ENCODE assay signal across 30 cellular contexts in genomic region chr21:15149825-15150224, GRCh38.
"Had no signal": no experiment of that assay in that cellular context is flagged by ENCODE, and none has a peak within 500 bp of the region (broad histone marks: within the 10 kb centered on the region; RNA-seq: fewer than 3 reads in every experiment).

No MANE protein-coding gene starts in this region.

- H3K9me3 Mint-ChIP-seq: activated naive CD4-positive, alpha-beta T cell treated with anti-CD3 and anti-CD28 coated beads, Interleukin-2, amount 50 U/mL, for 24 hours; activated T-helper 2 cell treated with anti-CD3 and anti-CD28 coated beads, Interferon-gamma antibody, Interleukin-2, Interleukin-4, amounts not matched to agents 10 μg/mL and 5 μg/mL and 100 μg/mL, durations not matched to agents 14 hours and 24 hours and 36 hours had no signal

- H3K9me3 ChIP-seq: adrenal gland, body of pancreas, esophagus squamous epithelium, gastroesophageal sphincter had no signal

- H3K4me3 ChIP-seq: adrenal gland, body of pancreas, esophagus squamous epithelium, gastroesophageal sphincter had no signal

- H3K27ac ChIP-seq: adrenal gland, body of pancreas, epithelial cell of prostate, esophagus squamous epithelium, gastroesophageal sphincter, VCaP had no signal

- H3K27me3 ChIP-seq: adrenal gland, body of pancreas, gastroesophageal sphincter had no signal

- H3K4me1 ChIP-seq: adrenal gland, esophagus squamous epithelium, gastroesophageal sphincter had no signal

- ATAC-seq: activated CD8-positive, alpha-beta memory T cell treated with anti-CD3 and anti-CD28 coated beads, Interleukin-2, amount 10 ng/mL, durations not matched to agents 7 days and 5 days; activated CD8-positive, alpha-beta T cell treated with anti-CD3 and anti-CD28 coated beads, Interleukin-2, amount 10 ng/mL, durations not matched to agents 7 days and 5 days; activated naive CD8-positive, alpha-beta T cell treated with anti-CD3 and anti-CD28 coated beads, Interleukin-2, amount 50 U/mL, for 24 hours; body of pancreas; gastroesophageal sphincter; WTC11 had no signal

- H3K4me1 Mint-ChIP-seq: activated naive CD8-positive, alpha-beta T cell treated with anti-CD3 and anti-CD28 coated beads, Interleukin-2, amount 50 U/mL, for 24 hours; WTC11 had no signal

- H3K27me3 Mint-ChIP-seq: activated CD8-positive, alpha-beta memory T cell treated with anti-CD3 and anti-CD28 coated beads, Interleukin-2, amount 10 ng/mL, durations not matched to agents 7 days and 5 days; activated naive CD4-positive, alpha-beta T cell treated with anti-CD3 and anti-CD28 coated beads, Interleukin-2, amount 50 U/mL, for 24 hours; activated naive CD8-positive, alpha-beta T cell treated with anti-CD3 and anti-CD28 coated beads for 36 hours; activated naive CD8-positive, alpha-beta T cell treated with anti-CD3 and anti-CD28 coated beads, Interleukin-2, amount 50 U/mL, for 24 hours had no signal

- H3K36me3 ChIP-seq: adrenal gland, esophagus squamous epithelium, gastroesophageal sphincter had no signal

- H3K4me3 Mint-ChIP-seq: activated CD8-positive, alpha-beta memory T cell treated with anti-CD3 and anti-CD28 coated beads, Interleukin-2, amount 10 ng/mL, durations not matched to agents 7 days and 5 days; activated CD8-positive, alpha-beta T cell treated with anti-CD3 and anti-CD28 coated beads, Interleukin-2, amount 10 ng/mL, durations not matched to agents 7 days and 5 days; activated naive CD4-positive, alpha-beta T cell treated with anti-CD3 and anti-CD28 coated beads for 36 hours; activated naive CD4-positive, alpha-beta T cell treated with anti-CD3 and anti-CD28 coated beads, Interleukin-2, amount 50 U/mL, for 24 hours; activated naive CD8-positive, alpha-beta T cell treated with anti-CD3 and anti-CD28 coated beads for 36 hours; activated naive CD8-positive, alpha-beta T cell treated with anti-CD3 and anti-CD28 coated beads, Interleukin-2, amount 50 U/mL, for 24 hours; activated T-helper 1 cell treated with anti-CD3 and anti-CD28 coated beads, Interleukin-12 subunit alpha, Interleukin-12 subunit beta, Interleukin-2, Interleukin-4 antibody, amounts not matched to agents 30 ng/mL and 10 ng/mL and 1 ng/mL, durations not matched to agents 14 hours and 24 hours and 36 hours; WTC11 had no signal

- DNase-seq: activated CD4-positive, alpha-beta T cell treated with anti-CD3 and anti-CD28 coated beads for 1 hour; activated CD4-positive, alpha-beta T cell treated with anti-CD3 and anti-CD28 coated beads for 4 hours; activated CD4-positive, alpha-beta T cell treated with anti-CD3 and anti-CD28 coated beads, Interleukin-2, amount 50 U/mL, for 1 hour; activated CD4-positive, alpha-beta T cell treated with anti-CD3 and anti-CD28 coated beads, Interleukin-2, amount 50 U/mL, for 48 hours; activated CD8-positive, alpha-beta memory T cell treated with anti-CD3 and anti-CD28 coated beads, Interleukin-2, amount 10 ng/mL, durations not matched to agents 7 days and 5 days; activated CD8-positive, alpha-beta memory T cell treated with anti-CD3 and anti-CD28 coated beads, Interleukin-2, amount 50 U/mL, for 4 hours; activated CD8-positive, alpha-beta T cell treated with anti-CD3 and anti-CD28 coated beads, Interleukin-2, amount 10 ng/mL, durations not matched to agents 7 days and 5 days; activated effector memory CD4-positive, alpha-beta T cell treated with anti-CD3 and anti-CD28 coated beads, Interleukin-2, amount 50 U/mL, for 16 hours; activated naive CD4-positive, alpha-beta T cell treated with anti-CD3 and anti-CD28 coated beads for 36 hours; activated naive CD8-positive, alpha-beta T cell treated with anti-CD3 and anti-CD28 coated beads for 36 hours; activated naive CD8-positive, alpha-beta T cell treated with anti-CD3 and anti-CD28 coated beads, Interleukin-2, amount 50 U/mL, for 24 hours; activated T-cell treated with anti-CD3 and anti-CD28 coated beads, Interleukin-2, amount 50 U/mL, for 1 hour; activated T-cell treated with anti-CD3 and anti-CD28 coated beads, Interleukin-2, amount 50 U/mL, for 48 hours; adrenal gland; amygdala; aorta; body of pancreas; caudate nucleus; cortex of kidney; dermis blood vessel endothelial cell; effector CD4-positive, alpha-beta T cell; esophagus squamous epithelium; T-helper 2 cell had no signal

- H3K27ac Mint-ChIP-seq: activated CD8-positive, alpha-beta memory T cell treated with anti-CD3 and anti-CD28 coated beads, Interleukin-2, amount 10 ng/mL, durations not matched to agents 7 days and 5 days; activated CD8-positive, alpha-beta T cell treated with anti-CD3 and anti-CD28 coated beads, Interleukin-2, amount 10 ng/mL, durations not matched to agents 7 days and 5 days; activated naive CD4-positive, alpha-beta T cell treated with anti-CD3 and anti-CD28 coated beads for 36 hours; activated naive CD4-positive, alpha-beta T cell treated with anti-CD3 and anti-CD28 coated beads, Interleukin-2, amount 50 U/mL, for 24 hours; activated naive CD8-positive, alpha-beta T cell treated with anti-CD3 and anti-CD28 coated beads for 36 hours; activated naive CD8-positive, alpha-beta T cell treated with anti-CD3 and anti-CD28 coated beads, Interleukin-2, amount 50 U/mL, for 24 hours; activated T-helper 1 cell treated with anti-CD3 and anti-CD28 coated beads, Interleukin-12 subunit alpha, Interleukin-12 subunit beta, Interleukin-2, Interleukin-4 antibody, amounts not matched to agents 30 ng/mL and 10 ng/mL and 1 ng/mL, durations not matched to agents 14 hours and 24 hours and 36 hours; activated T-helper 2 cell treated with anti-CD3 and anti-CD28 coated beads, Interferon-gamma antibody, Interleukin-2, Interleukin-4, amounts not matched to agents 10 μg/mL and 5 μg/mL and 100 μg/mL, durations not matched to agents 14 hours and 24 hours and 36 hours; WTC11 had no signal

- H3K36me3 Mint-ChIP-seq: activated CD8-positive, alpha-beta memory T cell treated with anti-CD3 and anti-CD28 coated beads, Interleukin-2, amount 10 ng/mL, durations not matched to agents 7 days and 5 days; activated naive CD4-positive, alpha-beta T cell treated with anti-CD3 and anti-CD28 coated beads, Interleukin-2, amount 50 U/mL, for 24 hours; WTC11 had no signal
